Comparison of ENCODE assay signal across 8 cellular contexts in genomic region chr12:121839106-121839992, GRCh38. TPM values are rescaled to one million over a fixed set of nuclear protein-coding genes. Genes with fewer than 3 reads are reported as not detected.
A peak's percentile ranks its signal among the peaks of the same experiment; 100 is the strongest.
DNase-seq lines count a peak whose midpoint lies in the region; ATAC-seq and TF ChIP-seq lines count a peak whose summit lies in the region.

No MANE protein-coding gene starts in this region.

- H3K4me2 ChIP-seq in BLaER1 treated with 17β-estradiol and CSF1 and Interleukin-3, amounts not matched to agents 10 nM and 100 nM, result peak overlapping the region; percentile 89 to 99 (median 94)

- peak overlapping the region in 10 of 11 experiments; percentile 1 to 76 (median 64); a peak in 17 of 22 replicates for H3K27ac ChIP-seq in BLaER1 treated with 17β-estradiol and CSF1 and Interleukin-3, amounts not matched to agents 10 nM and 100 nM
- H3K27ac ChIP-seq in dorsolateral prefrontal cortex, result peak overlapping the region in 28 of 59 donors; percentile 1 to 76 (median 30)

- H4K20me1 ChIP-seq in BLaER1 treated with 17β-estradiol and CSF1 and Interleukin-3, amounts not matched to agents 10 nM and 100 nM, result no peaks in the 10 kb centered on the region

- 12 to 17% methylated on average over 31 to 53 of the region's 53 CpGs for WGBS in lower leg skin, 2 donors

- H3K9ac ChIP-seq in BLaER1 treated with 17β-estradiol and CSF1 and Interleukin-3, amounts not matched to agents 10 nM and 100 nM, result peak overlapping the region; percentile 69 to 81 (median 77)

- TF ChIP-seq POLR2A in lower leg skin (IDR thresholded peaks at IDR 0.05), result no peak

- peaks cover 6 to 16% (median 11%) of the 10 kb centered on the region in 10 experiments for H3K4me1 ChIP-seq in BLaER1 treated with 17β-estradiol and CSF1 and Interleukin-3, amounts not matched to agents 10 nM and 100 nM

- peak; percentile 89 for ATAC-seq in HG03460 (IDR thresholded peaks at IDR 0.05; ENCODE audit: unreplicated experiment)

- no peaks in the 10 kb centered on the region for H3K27me3 ChIP-seq in BLaER1 treated with 17β-estradiol and CSF1 and Interleukin-3, amounts not matched to agents 10 nM and 100 nM
- H3K27me3 ChIP-seq in dorsolateral prefrontal cortex, result no peaks in the 10 kb centered on the region

- no peaks in the 10 kb centered on the region for H3K9me3 ChIP-seq in BLaER1 treated with 17β-estradiol and CSF1 and Interleukin-3, amounts not matched to agents 10 nM and 100 nM (replicated peaks in 1 of 11)

- intact Hi-C loops in dorsolateral prefrontal cortex (cut with DNase I), result loop anchor here (2.0 to 5.0 kb wide), 2 partner anchors 27 to 48 kb away; partner anchors contain the start of gene PSMD9 (in 1 of the 2)
- intact Hi-C loops in lower leg skin (cut with DNase I; ENCODE audit: low total_unique reads), result no loop called here

- H3K36me3 ChIP-seq in BLaER1 treated with 17β-estradiol and CSF1 and Interleukin-3, amounts not matched to agents 10 nM and 100 nM, result no peaks in the 10 kb centered on the region

- H3K4me3 ChIP-seq in BLaER1 treated with 17β-estradiol and CSF1 and Interleukin-3, amounts not matched to agents 10 nM and 100 nM, result peak overlapping the region; percentile 60 to 74 (median 66)
- H3K4me3 ChIP-seq in dorsolateral prefrontal cortex (peak overlapping the region; percentile 45 to 83 (median 67)), lower leg skin (ENCODE audit: low read depth, poor library complexity, severe bottlenecking) (peak overlapping the region; percentile 20)

- DNase-seq in GM19240 (ENCODE audit: insufficient read length, low spot score) (peak; percentile 98), NCI-H69 (lab: John Stamatoyannopoulos, UW) (peak; percentile 99), dorsolateral prefrontal cortex (peak; percentile 91 to 97 (median 94)), lower leg skin (ENCODE audit: low spot score in 2 of 2) (peak; percentile 99 to 100)
- DNase-seq in activated CD4-positive, alpha-beta T cell treated with anti-CD3 and anti-CD28 coated beads, Interleukin-2, amount 50 U/mL, for 4 hours, result peak; percentile 100
- peak; percentile 99 to 100 for DNase-seq in stimulated activated CD4-positive, alpha-beta T cell treated with anti-CD3 and anti-CD28 coated beads, Interleukin-4, amount 100 ng/mL, for 4 hours

- peak in 44 of 56 donors; percentile 2 to 59 (median 33) for TF ChIP-seq CTCF in dorsolateral prefrontal cortex (IDR thresholded peaks at IDR 0.05 in 54 of 56, conservative IDR thresholded peaks at IDR 0.05 in 2 of 56; ENCODE audit: low read depth in 1 of 56, partially characterized antibody in 56 of 56)
- no peak for TF ChIP-seq CTCF in lower leg skin (IDR thresholded peaks at IDR 0.05)

RNA-seq across cellular contexts. Expression of gene HPD, which starts 19.3 kb away (rescaled TPM):
- total RNA-seq in dorsolateral prefrontal cortex, result under 1 TPM in 19 of 120 experiments, not detected in 101; 0.29 to 0.94 (median 0.41) TPM
- total RNA-seq in lower leg skin, result not detected

RNA-seq across cellular contexts. Expression of gene SETD1B, which starts 35.5 kb away (rescaled TPM):
- total RNA-seq in dorsolateral prefrontal cortex (10 to 100 TPM; 15.5 to 29.9 (median 23.0) TPM), lower leg skin (10 to 100 TPM; 10.1 to 15.0 (median 11.6) TPM)

RNA-seq across cellular contexts. Expression of gene RHOF, which starts 45.9 kb away (rescaled TPM):
- total RNA-seq in dorsolateral prefrontal cortex, result 10 to 100 TPM; 18.1 to 42.5 (median 27.4) TPM
- 10 to 100 TPM in 2 of 4 donors, 1 to 10 TPM in 2; 5.4 to 24.1 (median 9.9) TPM for total RNA-seq in lower leg skin

RNA-seq across cellular contexts. Expression of gene PSMD9, which starts 49.2 kb away (rescaled TPM):
- 10 to 100 TPM; 20.7 to 47.0 (median 32.4) TPM for total RNA-seq in dorsolateral prefrontal cortex
- total RNA-seq in lower leg skin, result 10 to 100 TPM; 67.9 to 87.5 (median 82.7) TPM

Comparison
In these comparisons a context has a peak if more than half of its experiments do, and no peak if none do; other contexts are left out.
1. CTCF ChIP-seq: peak in dorsolateral prefrontal cortex (44 of 56); none in lower leg skin (0 of 3).
2. Peak in every context shown above with its lines, with median percentiles within 50 percentile points of each other: H3K4me3 ChIP-seq and DNase-seq.